22 cellular contexts compared by ENCODE assay signal in genomic region chr2:15731213-15731888, GRCh38.
"Had no signal": no experiment of that assay in that cellular context is flagged by ENCODE, and none has a peak within 500 bp of the region (broad histone marks: within the 10 kb centered on the region; RNA-seq: fewer than 3 reads in every experiment).

No MANE protein-coding gene starts in this region.

- H3K36me3 Mint-ChIP-seq: activated naive CD4-positive, alpha-beta T cell treated with anti-CD3 and anti-CD28 coated beads, Interleukin-2, amount 50 U/mL, for 24 hours; naive thymus-derived CD8-positive, alpha-beta T cell had no signal

- H3K27ac ChIP-seq: brain microvascular endothelial cell, colonic mucosa, esophagus squamous epithelium, gastrocnemius medialis, lower lobe of right lung, neutrophil, pancreas, psoas muscle, right atrium auricular region, suprapubic skin, tibial nerve had no signal

- H3K4me3 Mint-ChIP-seq: activated CD8-positive, alpha-beta T cell treated with anti-CD3 and anti-CD28 coated beads, Interleukin-2, amount 10 ng/mL, durations not matched to agents 7 days and 5 days; activated naive CD4-positive, alpha-beta T cell treated with anti-CD3 and anti-CD28 coated beads, Interleukin-2, amount 50 U/mL, for 24 hours; naive thymus-derived CD8-positive, alpha-beta T cell; stimulated activated naive CD8-positive, alpha-beta T cell treated with anti-CD3 and anti-CD28 coated beads, Interleukin-15, amount 100 ng/mL, for 72 hours had no signal

- H3K4me3 ChIP-seq: colonic mucosa, esophagus squamous epithelium, gastrocnemius medialis, lower lobe of right lung, pancreas, psoas muscle, right atrium auricular region, suprapubic skin, tibial nerve had no signal

- H3K4me1 Mint-ChIP-seq: activated naive CD4-positive, alpha-beta T cell treated with anti-CD3 and anti-CD28 coated beads, Interleukin-2, amount 50 U/mL, for 24 hours; stimulated activated naive CD8-positive, alpha-beta T cell treated with anti-CD3 and anti-CD28 coated beads, Interleukin-15, amount 100 ng/mL, for 72 hours had no signal

- H3K36me3 ChIP-seq: brain microvascular endothelial cell, colonic mucosa, esophagus squamous epithelium, gastrocnemius medialis, lower lobe of right lung, neutrophil, pancreas, right atrium auricular region, suprapubic skin, tibial nerve had no signal

- H3K27me3 ChIP-seq: colonic mucosa, gastrocnemius medialis, pancreas, right atrium auricular region, tibial nerve had no signal

- H3K9me3 Mint-ChIP-seq: activated naive CD4-positive, alpha-beta T cell treated with anti-CD3 and anti-CD28 coated beads, Interleukin-2, amount 50 U/mL, for 24 hours; naive thymus-derived CD8-positive, alpha-beta T cell; stimulated activated naive CD8-positive, alpha-beta T cell treated with anti-CD3 and anti-CD28 coated beads, Interleukin-15, amount 100 ng/mL, for 72 hours had no signal

- DNase-seq: activated CD4-positive, alpha-beta T cell treated with anti-CD3 and anti-CD28 coated beads for 1 hour; activated CD4-positive, alpha-beta T cell treated with anti-CD3 and anti-CD28 coated beads, Interleukin-2, amount 50 U/mL, for 1 hour; activated CD8-positive, alpha-beta T cell treated with anti-CD3 and anti-CD28 coated beads, Interleukin-2, amount 10 ng/mL, durations not matched to agents 7 days and 5 days; activated gamma-delta T cell treated with Interleukin-2 at 50 U/mL for 16 hours; central memory CD4-positive, alpha-beta T cell; naive thymus-derived CD8-positive, alpha-beta T cell; stimulated activated CD4-positive, alpha-beta T cell treated with anti-CD3 and anti-CD28 coated beads, Interleukin-12 subunit alpha, Interleukin-12 subunit beta, amount 100 ng/mL, for 4 hours; stimulated activated CD4-positive, alpha-beta T cell treated with anti-CD3 and anti-CD28 coated beads, Interleukin-4, amount 100 ng/mL, for 4 hours; stimulated activated naive CD8-positive, alpha-beta T cell treated with anti-CD3 and anti-CD28 coated beads, Interleukin-15, amount 100 ng/mL, for 72 hours; T-helper 9 cell had no signal

- H3K9me3 ChIP-seq: colonic mucosa, esophagus squamous epithelium, gastrocnemius medialis, lower lobe of right lung, neutrophil, pancreas, psoas muscle, right atrium auricular region, suprapubic skin, tibial nerve had no signal

- H3K27ac Mint-ChIP-seq: activated CD8-positive, alpha-beta T cell treated with anti-CD3 and anti-CD28 coated beads, Interleukin-2, amount 10 ng/mL, durations not matched to agents 7 days and 5 days; activated naive CD4-positive, alpha-beta T cell treated with anti-CD3 and anti-CD28 coated beads, Interleukin-2, amount 50 U/mL, for 24 hours had no signal

- ATAC-seq: activated CD8-positive, alpha-beta T cell treated with anti-CD3 and anti-CD28 coated beads, Interleukin-2, amount 10 ng/mL, durations not matched to agents 7 days and 5 days; naive thymus-derived CD8-positive, alpha-beta T cell had no signal
